19 cellular contexts compared by ENCODE assay signal in genomic region chr7:144488977-144489376, GRCh38.
DNase-seq lines count a peak whose midpoint lies in the region; FAIRE-seq and TF ChIP-seq lines count a peak whose summit lies in the region.
"Had no signal": no experiment of that assay in that cellular context is flagged by ENCODE, and none has a peak within 500 bp of the region (broad histone marks: within the 10 kb centered on the region; RNA-seq: fewer than 3 reads in every experiment).

No MANE protein-coding gene starts in this region.

- no peak overlapping the region for H3K18ac ChIP-seq in H1 (ENCODE audit: extremely low read depth, low read length)

- CTCF ChIA-PET in H1 (lab: Charles Lee; ENCODE audit: partially characterized antibody) = no interaction called here

- peaks cover 18% of the 10 kb centered on the region for H3K4me1 ChIP-seq in MM.1S (ENCODE audit: low read length)
- peaks cover 0 to 6% (median 2%) of the 10 kb centered on the region in 4 experiments; a peak in 4 of 7 replicates for H3K4me1 ChIP-seq in H1 (replicated peaks in 1 of 4; ENCODE audit: control insufficient read depth in 3 of 4, insufficient read depth in 4 of 4, low read length in 3 of 4)
- H3K4me1 ChIP-seq in osteoblast (ENCODE audit: insufficient read depth, low read length) = no peaks in the 10 kb centered on the region
- H3K4me1 ChIP-seq: A549; BLaER1 treated with 17β-estradiol and CSF1 and Interleukin-3, amounts not matched to agents 10 nM and 100 nM; Caco-2 had no signal

- no peaks in the 10 kb centered on the region for H3K36me3 ChIP-seq in MM.1S (replicated peaks; ENCODE audit: insufficient read depth, low read length)
- H3K36me3 ChIP-seq in H1 (ENCODE audit: control insufficient read depth in 2 of 4, insufficient read depth in 4 of 4, low read length in 3 of 4) = no peaks in the 10 kb centered on the region
- H3K36me3 ChIP-seq in osteoblast (ENCODE audit: insufficient read depth, low read length) = no peaks in the 10 kb centered on the region

- H3K36me3 Mint-ChIP-seq in mesothelial cell of epicardium = no peaks in the 10 kb centered on the region

- no peaks in the 10 kb centered on the region for H3K79me1 ChIP-seq in H1 (ENCODE audit: low read depth, low read length)

- no peak overlapping the region for H3K23ac ChIP-seq in H1 (ENCODE audit: insufficient read length)

- TF ChIP-seq EP300 in H1 (IDR thresholded peaks at IDR 0.05; ENCODE audit: borderline replicate concordance in 1 of 2, low read depth in 2 of 2, low read length in 2 of 2) = no peak

- no peaks in the 10 kb centered on the region for H3K9me3 ChIP-seq in MM.1S (replicated peaks; ENCODE audit: insufficient read depth, low read length)
- no peaks in the 10 kb centered on the region for H3K9me3 ChIP-seq in H1 (ENCODE audit: insufficient read depth in 2 of 2, low read depth in 1 of 2, low read length in 1 of 2)
- H3K9me3 ChIP-seq in osteoblast (ENCODE audit: low read depth, low read length) = no peaks in the 10 kb centered on the region
- H3K9me3 ChIP-seq: A549, Caco-2 had no signal

- no peak overlapping the region for H2BK5ac ChIP-seq in H1 (ENCODE audit: low read depth, low read length)

- no peak overlapping the region for H2BK12ac ChIP-seq in H1 (ENCODE audit: low read depth, low read length)

- H3K79me2 ChIP-seq in MM.1S (ENCODE audit: low read length) (no peaks in the 10 kb centered on the region), H1 (ENCODE audit: control insufficient read depth in 1 of 2, insufficient read depth in 2 of 2, low read length in 2 of 2) (no peaks in the 10 kb centered on the region), osteoblast (ENCODE audit: insufficient read depth, low read length) (no peaks in the 10 kb centered on the region)

- POLR2A ChIA-PET in H1 (lab: Charles Lee; ENCODE audit: partially characterized antibody) = no interaction called here

- H3K9ac ChIP-seq in MM.1S (ENCODE audit: low read length) (no peak overlapping the region), H1 (replicated peaks in 1 of 4; ENCODE audit: extremely low read depth in 1 of 4, low read depth in 3 of 4, low read length in 3 of 4) (no peak overlapping the region)
- H3K9ac ChIP-seq: BLaER1 treated with 17β-estradiol and CSF1 and Interleukin-3, amounts not matched to agents 10 nM and 100 nM had no signal

- H3K14ac ChIP-seq in H1 (ENCODE audit: insufficient read length) = no peak overlapping the region

- intact Hi-C loops in posterior cingulate gyrus (cut with DNase I) = no loop called here

- no peaks in the 10 kb centered on the region for H4K20me1 ChIP-seq in MM.1S (ENCODE audit: insufficient read depth, low read length)
- H4K20me1 ChIP-seq in H1 (replicated peaks in 1 of 2; ENCODE audit: control insufficient read depth in 1 of 2, insufficient read depth in 2 of 2, low read length in 2 of 2) = no peaks in the 10 kb centered on the region
- H4K20me1 ChIP-seq in osteoblast (ENCODE audit: insufficient read depth, low read length) = no peaks in the 10 kb centered on the region
- H4K20me1 ChIP-seq: BLaER1 treated with 17β-estradiol and CSF1 and Interleukin-3, amounts not matched to agents 10 nM and 100 nM had no signal

- DNase-seq in MM.1S (peak; percentile 53), H1 (ENCODE audit: low read depth in 1 of 2, low spot score in 2 of 2) (no peak), osteoblast (ENCODE audit: insufficient read length, low spot score, missing footprints) (peak; percentile 26), posterior cingulate gyrus (no peak), mesothelial cell of epicardium (ENCODE audit: low spot score in 2 of 2, unreplicated experiment in 2 of 2) (no peak)
- DNase-seq: AML-193; Caco-2; Calu3; CD4-positive, alpha-beta T cell; CD8-positive, alpha-beta T cell; GF-D8 had no signal

- no peak for FAIRE-seq in H1 (lab: Jason Lieb, UNC)
- FAIRE-seq: A549, D721Med, G401.6, GM12891 had no signal

- no peak overlapping the region for H2BK15ac ChIP-seq in H1 (ENCODE audit: low read length)

- 89% methylated on average over 4 of the region's 4 CpGs; no CpG with 5 or more reads in 1 of the 2 experiments for WGBS in H1 (ENCODE audit: extremely low coverage in 1 of 2, insufficient coverage in 1 of 2, insufficient read length in 1 of 2, insufficient replicate concordance in 2 of 2, low coverage in 1 of 2, low lambda C conversion rate in 2 of 2, missing lambda C conversion rate in 1 of 2), 2 experiments

- no peak overlapping the region for H3K4me3 ChIP-seq in MM.1S (ENCODE audit: low read length)
- H3K4me3 ChIP-seq in H1 (ENCODE audit: extremely low read depth in 1 of 4, insufficient read depth in 2 of 4, low read depth in 3 of 4, low read length in 4 of 4) = no peak overlapping the region
- H3K4me3 ChIP-seq in osteoblast (ENCODE audit: insufficient read depth, low read length) = no peak overlapping the region
- H3K4me3 ChIP-seq: A549; BLaER1 treated with 17β-estradiol and CSF1 and Interleukin-3, amounts not matched to agents 10 nM and 100 nM had no signal

- no peak overlapping the region for H2AK5ac ChIP-seq in H1 (ENCODE audit: low read depth, low read length)

- no peak overlapping the region for H3K56ac ChIP-seq in H1 (replicated peaks; ENCODE audit: insufficient read length, low read depth, low read length)

- H3K27ac ChIP-seq in MM.1S (ENCODE audit: low read length) (peak overlapping the region; percentile 24; the same call in 1 of the 2 replicates), H1 (ENCODE audit: low read depth, low read length) (no peak overlapping the region), osteoblast (ENCODE audit: low read depth, low read length) (no peak overlapping the region)
- H3K27ac ChIP-seq: 22Rv1; A549; BLaER1 treated with 17β-estradiol and CSF1 and Interleukin-3, amounts not matched to agents 10 nM and 100 nM; C4-2B had no signal

- peaks cover 51% of the 10 kb centered on the region for H3K27me3 Mint-ChIP-seq in mesothelial cell of epicardium (ENCODE audit: low read depth)
- H3K27me3 Mint-ChIP-seq: B cell; CD4-positive, alpha-beta T cell had no signal

- H3K4me1 Mint-ChIP-seq in mesothelial cell of epicardium = peaks cover 11% of the 10 kb centered on the region
- H3K4me1 Mint-ChIP-seq: B cell had no signal

- H4K91ac ChIP-seq in H1 (replicated peaks; ENCODE audit: insufficient read length, low read length) = no peak overlapping the region

- no peak for TF ChIP-seq RAD21 in H1 (IDR thresholded peaks at IDR 0.05 in 1 of 2, conservative IDR thresholded peaks at IDR 0.05 in 1 of 2; ENCODE audit: low read depth in 2 of 2, low read length in 2 of 2)

- H3K23me2 ChIP-seq in H1 (ENCODE audit: low read depth, low read length) = no peaks in the 10 kb centered on the region; the same call in 1 of the 2 replicates

- H2BK20ac ChIP-seq in H1 (ENCODE audit: low read length) = no peak overlapping the region

- H3K9me2 ChIP-seq in MM.1S (replicated peaks; ENCODE audit: insufficient read depth, low read length) = no peaks in the 10 kb centered on the region

- peaks cover 5% of the 10 kb centered on the region for H3K9me3 Mint-ChIP-seq in mesothelial cell of epicardium
- H3K9me3 Mint-ChIP-seq: CD4-positive, alpha-beta T cell had no signal

- H2BK120ac ChIP-seq in H1 (replicated peaks; ENCODE audit: low read depth, low read length) = no peak overlapping the region

- H2AFZ ChIP-seq in MM.1S (ENCODE audit: low read length) (peak overlapping the region; percentile 54), H1 (ENCODE audit: low read length) (0 out of 2 replicates have a peak overlapping the region, but pooled peaks have one; percentile 2), osteoblast (ENCODE audit: low read length) (no peak overlapping the region)

- H3K27me3 ChIP-seq in MM.1S (replicated peaks; ENCODE audit: insufficient read depth, low read length) = no peaks in the 10 kb centered on the region
- H3K27me3 ChIP-seq in H1 (replicated peaks in 1 of 4; ENCODE audit: control insufficient read depth in 3 of 4, extremely low read depth in 1 of 4, insufficient read depth in 3 of 4, low read length in 3 of 4) = no peaks in the 10 kb centered on the region
- H3K27me3 ChIP-seq in osteoblast (ENCODE audit: insufficient read depth, low read length) = no peaks in the 10 kb centered on the region
- H3K27me3 ChIP-seq: BLaER1 treated with 17β-estradiol and CSF1 and Interleukin-3, amounts not matched to agents 10 nM and 100 nM had no signal

- no peak for TF ChIP-seq CTCF in MM.1S (IDR thresholded peaks at IDR 0.05; ENCODE audit: low read length)
- TF ChIP-seq CTCF in H1 (IDR thresholded peaks at IDR 0.05; ENCODE audit: control extremely low read depth in 1 of 3, insufficient read depth in 1 of 3, low read depth in 1 of 3, low read length in 3 of 3) = no peak
- no peak for TF ChIP-seq CTCF in osteoblast (IDR thresholded peaks at IDR 0.05; ENCODE audit: extremely low read depth, low read depth, low read length)
- TF ChIP-seq CTCF in mesothelial cell of epicardium (IDR thresholded peaks at IDR 0.05; ENCODE audit: unreplicated experiment) = no peak

- H3F3A ChIP-seq in MM.1S (ENCODE audit: insufficient read depth, low read length) = no peaks in the 10 kb centered on the region; the same call in 1 of the 2 replicates

- H3K4ac ChIP-seq in H1 (replicated peaks; ENCODE audit: insufficient read length, low read depth, low read length) = no peak overlapping the region

- no peak for TF ChIP-seq POLR2A in H1 (IDR thresholded peaks at IDR 0.05; ENCODE audit: control extremely low read depth in 1 of 2, low read depth in 2 of 2, low read length in 2 of 2)

- no peak overlapping the region for H3K4me3 Mint-ChIP-seq in mesothelial cell of epicardium
- H3K4me3 Mint-ChIP-seq: B cell; CD4-positive, alpha-beta T cell; CD8-positive, alpha-beta T cell had no signal

- no peak overlapping the region for H3K27ac Mint-ChIP-seq in mesothelial cell of epicardium
- H3K27ac Mint-ChIP-seq: B cell; CD4-positive, alpha-beta T cell; CD8-positive, alpha-beta T cell had no signal

- H3K4me2 ChIP-seq in MM.1S (ENCODE audit: low read depth, low read length) = peak overlapping the region; percentile 23
- H3K4me2 ChIP-seq in H1 (ENCODE audit: insufficient read depth in 1 of 2, low read depth in 2 of 2, low read length in 2 of 2) = no peak overlapping the region
- H3K4me2 ChIP-seq in osteoblast (ENCODE audit: insufficient read depth, low read length) = no peak overlapping the region
- H3K4me2 ChIP-seq: A549; BLaER1 treated with 17β-estradiol and CSF1 and Interleukin-3, amounts not matched to agents 10 nM and 100 nM had no signal

- no peak overlapping the region for H4K5ac ChIP-seq in H1 (ENCODE audit: insufficient read length, low read depth, low read length)

- no peak overlapping the region for H4K8ac ChIP-seq in H1 (ENCODE audit: extremely low read depth, insufficient read depth, low read length)

TF ChIP-seq in H1, 55 proteins besides CTCF, POLR2A, EP300 and RAD21 (continues in another document):
- no peak for TF ChIP-seq RBBP5 (IDR thresholded peaks at IDR 0.05; ENCODE audit: borderline replicate concordance, low read depth, low read length)
- TF ChIP-seq GTF2F1 (IDR thresholded peaks at IDR 0.05; ENCODE audit: borderline replicate concordance, low read depth, low read length) = no peak
- no peak for TF ChIP-seq JUND (IDR thresholded peaks at IDR 0.05; ENCODE audit: low read length)
- no peak for TF ChIP-seq SP2 (IDR thresholded peaks at IDR 0.05; ENCODE audit: low read length)
- TF ChIP-seq PHF8 (conservative IDR thresholded peaks at IDR 0.05; ENCODE audit: low read depth, low read length) = no peak
- TF ChIP-seq POU5F1 (IDR thresholded peaks at IDR 0.05; ENCODE audit: low read depth, low read length) = no peak
- no peak for TF ChIP-seq SP4 (IDR thresholded peaks at IDR 0.05; ENCODE audit: low read length)

Comparison
In these comparisons a context has a peak if more than half of its experiments do, and no peak if none do; other contexts are left out.
1. DNase-seq: peak in MM.1S (single experiment) and osteoblast (single experiment); none in H1 (0 of 2), posterior cingulate gyrus (0 of 10) and mesothelial cell of epicardium (0 of 2).